1 cellular context compared by ENCODE assay signal in genomic region chr5:52987711-52988329, GRCh38.
TF ChIP-seq lines count a peak whose summit lies in the region.

No MANE protein-coding gene starts in this region.

TF ChIP-seq in HCT116, 20 proteins besides CTCF, POLR2A, EP300 and RAD21 (continued from another document):
- TF ChIP-seq POLR2AphosphoS5 (IDR thresholded peaks at IDR 0.05; ENCODE audit: low read depth, low read length) (peak; percentile 47; the same call in 1 of the 2 replicates), SRF (IDR thresholded peaks at IDR 0.05; ENCODE audit: low read depth) (no peak), CEBPB (IDR thresholded peaks at IDR 0.05; ENCODE audit: low read depth) (peak; percentile 84), ZNF274 (IDR thresholded peaks at IDR 0.05; ENCODE audit: low read depth, low read length) (no peak)
- TF ChIP-seq, protein P1, sequence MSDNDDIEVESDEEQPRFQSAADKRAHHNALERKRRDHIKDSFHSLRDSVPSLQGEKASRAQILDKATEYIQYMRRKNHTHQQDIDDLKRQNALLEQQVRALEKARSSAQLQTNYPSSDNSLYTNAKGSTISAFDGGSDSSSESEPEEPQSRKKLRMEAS (IDR thresholded peaks at IDR 0.05) = peak; percentile 63; the same call in 1 of the 2 replicates
